1 cellular context compared by ENCODE assay signal in the genomic region with DNA sequence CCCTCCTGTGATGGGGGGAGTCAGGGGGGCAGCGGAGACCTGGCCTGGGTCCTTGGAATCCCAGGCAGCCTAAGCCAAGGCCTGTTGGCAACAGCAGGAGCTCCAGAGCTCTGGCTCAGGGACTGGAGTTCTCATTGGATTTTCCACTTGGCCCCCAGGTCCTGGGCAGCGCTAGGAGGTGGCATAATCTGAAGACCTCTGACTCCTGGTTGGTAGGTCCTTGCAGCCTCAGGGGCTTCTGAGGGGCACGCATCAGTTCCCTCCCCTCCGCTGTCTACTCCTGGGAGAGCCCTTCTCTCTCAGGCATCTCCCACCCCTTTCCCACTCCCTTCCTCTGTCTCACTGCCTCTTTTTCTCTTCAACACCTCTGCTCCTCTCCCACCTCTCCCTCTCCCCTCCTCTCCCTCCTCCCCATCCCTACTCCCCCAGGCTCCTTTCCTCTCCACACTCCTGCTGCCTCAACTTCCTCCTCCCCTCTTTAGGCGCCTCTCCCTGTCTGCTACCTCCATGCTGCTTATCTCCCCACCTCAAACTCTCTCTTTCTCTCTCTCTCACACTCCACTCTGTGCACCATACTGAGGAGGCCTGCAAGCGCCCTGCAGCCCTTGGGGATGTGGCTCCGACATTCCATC.
TF ChIP-seq lines count a peak whose summit lies in the region.

No MANE protein-coding gene starts in this region.

TF ChIP-seq in HCT116, 20 proteins besides CTCF, POLR2A, EP300 and RAD21 (continued from another document):
- TF ChIP-seq ELF1 (IDR thresholded peaks at IDR 0.05; ENCODE audit: borderline replicate concordance, low read depth) (no peak), ZNF274 (IDR thresholded peaks at IDR 0.05; ENCODE audit: low read depth, low read length) (no peak), ZFX (IDR thresholded peaks at IDR 0.05) (no peak), YY1 (IDR thresholded peaks at IDR 0.05; ENCODE audit: extremely low read depth, insufficient replicate concordance, low read depth, low read length) (no peak), EGR1 (IDR thresholded peaks at IDR 0.05; ENCODE audit: low read depth) (no peak), SRF (IDR thresholded peaks at IDR 0.05; ENCODE audit: low read depth) (no peak), TCF7L2 (IDR thresholded peaks at IDR 0.05; ENCODE audit: borderline replicate concordance, extremely low read depth, insufficient read depth, insufficient read length) (no peak)
- TF ChIP-seq, protein P1, sequence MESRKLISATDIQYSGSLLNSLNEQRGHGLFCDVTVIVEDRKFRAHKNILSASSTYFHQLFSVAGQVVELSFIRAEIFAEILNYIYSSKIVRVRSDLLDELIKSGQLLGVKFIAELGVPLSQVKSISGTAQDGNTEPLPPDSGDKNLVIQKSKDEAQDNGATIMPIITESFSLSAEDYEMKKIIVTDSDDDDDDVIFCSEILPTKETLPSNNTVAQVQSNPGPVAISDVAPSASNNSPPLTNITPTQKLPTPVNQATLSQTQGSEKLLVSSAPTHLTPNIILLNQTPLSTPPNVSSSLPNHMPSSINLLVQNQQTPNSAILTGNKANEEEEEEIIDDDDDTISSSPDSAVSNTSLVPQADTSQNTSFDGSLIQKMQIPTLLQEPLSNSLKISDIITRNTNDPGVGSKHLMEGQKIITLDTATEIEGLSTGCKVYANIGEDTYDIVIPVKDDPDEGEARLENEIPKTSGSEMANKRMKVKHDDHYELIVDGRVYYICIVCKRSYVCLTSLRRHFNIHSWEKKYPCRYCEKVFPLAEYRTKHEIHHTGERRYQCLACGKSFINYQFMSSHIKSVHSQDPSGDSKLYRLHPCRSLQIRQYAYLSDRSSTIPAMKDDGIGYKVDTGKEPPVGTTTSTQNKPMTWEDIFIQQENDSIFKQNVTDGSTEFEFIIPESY (IDR thresholded peaks at IDR 0.05; ENCODE audit: extremely low read depth, insufficient replicate concordance, low read length) = no peak
- TF ChIP-seq, protein P2, sequence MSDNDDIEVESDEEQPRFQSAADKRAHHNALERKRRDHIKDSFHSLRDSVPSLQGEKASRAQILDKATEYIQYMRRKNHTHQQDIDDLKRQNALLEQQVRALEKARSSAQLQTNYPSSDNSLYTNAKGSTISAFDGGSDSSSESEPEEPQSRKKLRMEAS (IDR thresholded peaks at IDR 0.05) = no peak
